1 cellular context compared by ENCODE assay signal in the genomic region with DNA sequence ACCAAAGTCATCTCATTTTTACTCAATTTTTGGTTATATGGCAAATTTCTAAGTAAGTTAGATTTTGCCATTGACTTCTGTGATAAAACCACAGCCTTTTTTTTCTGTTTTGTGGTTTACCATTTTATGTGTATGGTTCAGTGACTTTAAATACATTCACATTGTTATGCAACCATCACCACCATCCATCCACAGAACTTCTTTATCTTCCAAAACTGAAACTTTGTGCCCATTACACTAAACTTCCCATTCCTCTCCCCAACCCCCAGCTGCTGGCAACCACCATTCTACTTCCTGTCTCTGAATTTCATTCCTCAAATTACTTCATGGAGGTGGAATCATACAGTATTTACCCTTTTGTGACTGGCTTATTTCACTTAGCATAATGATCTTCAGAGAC.
TF ChIP-seq lines count a peak whose summit lies in the region.

No MANE protein-coding gene starts in this region.

TF ChIP-seq in HepG2, 621 proteins besides CTCF, POLR2A, EP300 and RAD21 (continued from another document):
- TF ChIP-seq NR2F6 (IDR thresholded peaks at IDR 0.05) (no peak), NR2F6 (CRISPR knock-in tag; IDR thresholded peaks at IDR 0.05) (no peak)
TF ChIP-seq in HepG2: peak in this region for 0.
